ENCODE assay signal across 10 cellular contexts in genomic region chr14:90495357-90496276, GRCh38.
DNase-seq lines count a peak whose midpoint lies in the region; ATAC-seq and TF ChIP-seq lines count a peak whose summit lies in the region.
"Had no signal": no experiment of that assay in that cellular context is flagged by ENCODE, and none has a peak within 500 bp of the region (broad histone marks: within the 10 kb centered on the region; RNA-seq: fewer than 3 reads in every experiment).

No MANE protein-coding gene starts in this region.

- CTCF ChIA-PET in activated CD4-positive, alpha-beta memory T cell treated with anti-CD3 and anti-CD28 coated beads, Interleukin-2, amount 10 ng/mL, durations not matched to agents 7 days and 5 days (lab: Charles Lee) = no interaction called here

- H3K27me3 Mint-ChIP-seq in activated CD4-positive, alpha-beta memory T cell treated with anti-CD3 and anti-CD28 coated beads, Interleukin-2, amount 10 ng/mL, durations not matched to agents 7 days and 5 days = no peaks in the 10 kb centered on the region

- no peak for TF ChIP-seq RAD21 in Ishikawa (IDR thresholded peaks at IDR 0.05; ENCODE audit: low read depth)

- peak; percentile 22; the same call in 1 of the 2 replicates for TF ChIP-seq EP300 in Ishikawa (IDR thresholded peaks at IDR 0.05; ENCODE audit: borderline replicate concordance)

- no peaks in the 10 kb centered on the region for H3K9me3 Mint-ChIP-seq in activated CD4-positive, alpha-beta memory T cell treated with anti-CD3 and anti-CD28 coated beads, Interleukin-2, amount 10 ng/mL, durations not matched to agents 7 days and 5 days

- no peaks in the 10 kb centered on the region for H3K36me3 Mint-ChIP-seq in activated CD4-positive, alpha-beta memory T cell treated with anti-CD3 and anti-CD28 coated beads, Interleukin-2, amount 10 ng/mL, durations not matched to agents 7 days and 5 days (ENCODE audit: low read depth)

- no peak overlapping the region for H3K4me3 ChIP-seq in foreskin fibroblast (ENCODE audit: low read depth in 1 of 2, low read length in 2 of 2)
- H3K4me3 ChIP-seq: heart right ventricle, vagina had no signal

- no peak overlapping the region for H3K4me3 Mint-ChIP-seq in activated CD4-positive, alpha-beta memory T cell treated with anti-CD3 and anti-CD28 coated beads, Interleukin-2, amount 10 ng/mL, durations not matched to agents 7 days and 5 days

- POLR2A ChIA-PET in activated CD4-positive, alpha-beta memory T cell treated with anti-CD3 and anti-CD28 coated beads, Interleukin-2, amount 10 ng/mL, durations not matched to agents 7 days and 5 days (lab: Charles Lee) = interaction anchor here (1.4 kb wide), 1 partner anchor 93 kb away, joined by 4 read pairs; no protein-coding TSS in a partner anchor

- no peak for TF ChIP-seq CTCF in foreskin fibroblast (IDR thresholded peaks at IDR 0.05; ENCODE audit: low read depth, low read length)

- ATAC-seq in HG03139 (IDR thresholded peaks at IDR 0.05; ENCODE audit: unreplicated experiment) = no peak

- peaks cover 3% of the 10 kb centered on the region for H3K4me1 Mint-ChIP-seq in activated CD4-positive, alpha-beta memory T cell treated with anti-CD3 and anti-CD28 coated beads, Interleukin-2, amount 10 ng/mL, durations not matched to agents 7 days and 5 days

- DNase-seq in D341Med (ENCODE audit: low spot score) = peak; percentile 25
- DNase-seq in activated CD4-positive, alpha-beta memory T cell treated with anti-CD3 and anti-CD28 coated beads, Interleukin-2, amount 10 ng/mL, durations not matched to agents 7 days and 5 days = peak; percentile 54
- DNase-seq in foreskin fibroblast = peak; percentile 46 to 78
- peak; percentile 27 for DNase-seq in stimulated activated CD4-positive, alpha-beta T cell treated with anti-CD3 and anti-CD28 coated beads, Interleukin-1b, Interleukin-23, amount 100 ng/mL, for 48 hours
- DNase-seq in hippocampal formation (lab: John Stamatoyannopoulos, UW) = no peak
- no peak for DNase-seq in COR-L47 (lab: John Stamatoyannopoulos, UW)

- no peak overlapping the region for H3K27ac Mint-ChIP-seq in activated CD4-positive, alpha-beta memory T cell treated with anti-CD3 and anti-CD28 coated beads, Interleukin-2, amount 10 ng/mL, durations not matched to agents 7 days and 5 days

TF ChIP-seq in Ishikawa, 13 proteins besides CTCF, POLR2A, EP300 and RAD21:
- TF ChIP-seq YY1 (IDR thresholded peaks at IDR 0.05; ENCODE audit: low read depth) (peak; percentile 89), TAF1 (IDR thresholded peaks at IDR 0.05; ENCODE audit: low read depth) (no peak), ZBTB7A (IDR thresholded peaks at IDR 0.05; ENCODE audit: low read depth) (no peak), USF1 (IDR thresholded peaks at IDR 0.05) (no peak), EGR1 (IDR thresholded peaks at IDR 0.05) (no peak), CEBPB (IDR thresholded peaks at IDR 0.05) (no peak)
- TF ChIP-seq, protein P1, sequence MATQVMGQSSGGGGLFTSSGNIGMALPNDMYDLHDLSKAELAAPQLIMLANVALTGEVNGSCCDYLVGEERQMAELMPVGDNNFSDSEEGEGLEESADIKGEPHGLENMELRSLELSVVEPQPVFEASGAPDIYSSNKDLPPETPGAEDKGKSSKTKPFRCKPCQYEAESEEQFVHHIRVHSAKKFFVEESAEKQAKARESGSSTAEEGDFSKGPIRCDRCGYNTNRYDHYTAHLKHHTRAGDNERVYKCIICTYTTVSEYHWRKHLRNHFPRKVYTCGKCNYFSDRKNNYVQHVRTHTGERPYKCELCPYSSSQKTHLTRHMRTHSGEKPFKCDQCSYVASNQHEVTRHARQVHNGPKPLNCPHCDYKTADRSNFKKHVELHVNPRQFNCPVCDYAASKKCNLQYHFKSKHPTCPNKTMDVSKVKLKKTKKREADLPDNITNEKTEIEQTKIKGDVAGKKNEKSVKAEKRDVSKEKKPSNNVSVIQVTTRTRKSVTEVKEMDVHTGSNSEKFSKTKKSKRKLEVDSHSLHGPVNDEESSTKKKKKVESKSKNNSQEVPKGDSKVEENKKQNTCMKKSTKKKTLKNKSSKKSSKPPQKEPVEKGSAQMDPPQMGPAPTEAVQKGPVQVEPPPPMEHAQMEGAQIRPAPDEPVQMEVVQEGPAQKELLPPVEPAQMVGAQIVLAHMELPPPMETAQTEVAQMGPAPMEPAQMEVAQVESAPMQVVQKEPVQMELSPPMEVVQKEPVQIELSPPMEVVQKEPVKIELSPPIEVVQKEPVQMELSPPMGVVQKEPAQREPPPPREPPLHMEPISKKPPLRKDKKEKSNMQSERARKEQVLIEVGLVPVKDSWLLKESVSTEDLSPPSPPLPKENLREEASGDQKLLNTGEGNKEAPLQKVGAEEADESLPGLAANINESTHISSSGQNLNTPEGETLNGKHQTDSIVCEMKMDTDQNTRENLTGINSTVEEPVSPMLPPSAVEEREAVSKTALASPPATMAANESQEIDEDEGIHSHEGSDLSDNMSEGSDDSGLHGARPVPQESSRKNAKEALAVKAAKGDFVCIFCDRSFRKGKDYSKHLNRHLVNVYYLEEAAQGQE (IDR thresholded peaks at IDR 0.05; ENCODE audit: low read depth) = peak; percentile 96
- TF ChIP-seq, protein P2, sequence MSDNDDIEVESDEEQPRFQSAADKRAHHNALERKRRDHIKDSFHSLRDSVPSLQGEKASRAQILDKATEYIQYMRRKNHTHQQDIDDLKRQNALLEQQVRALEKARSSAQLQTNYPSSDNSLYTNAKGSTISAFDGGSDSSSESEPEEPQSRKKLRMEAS (IDR thresholded peaks at IDR 0.05) = no peak

Comparison
In these comparisons a context has a peak if more than half of its experiments do, and no peak if none do; other contexts are left out.
1. DNase-seq: peak in D341Med (single experiment), activated CD4-positive, alpha-beta memory T cell treated with anti-CD3 and anti-CD28 coated beads, Interleukin-2, amount 10 ng/mL, durations not matched to agents 7 days and 5 days (single experiment), foreskin fibroblast (2 of 2) and stimulated activated CD4-positive, alpha-beta T cell treated with anti-CD3 and anti-CD28 coated beads, Interleukin-1b, Interleukin-23, amount 100 ng/mL, for 48 hours (single experiment); none in hippocampal formation (0 of 2) and COR-L47 (single experiment).